11 cellular contexts compared by ENCODE assay signal in genomic region chr2:153433403-153433802, GRCh38. TPM values are rescaled to one million over a fixed set of nuclear protein-coding genes. Genes with fewer than 3 reads are reported as not detected.
"Had no signal": no experiment of that assay in that cellular context is flagged by ENCODE, and none has a peak within 500 bp of the region (broad histone marks: within the 10 kb centered on the region; RNA-seq: fewer than 3 reads in every experiment).

No MANE protein-coding gene starts in this region.

- H2AFZ ChIP-seq: GM23248 had no signal

- H3K9me3 ChIP-seq: HAP-1 had no signal

- H3K36me3 ChIP-seq: HAP-1 had no signal

- H3K9ac ChIP-seq: GM23248 had no signal

- H3K27ac ChIP-seq: GM23248, HL-60 had no signal

- ATAC-seq: HCT116 had no signal

- H3K4me3 ChIP-seq: GM23248, HAP-1 had no signal

- DNase-seq: GM23248, GOT3, H7, HFFc6, Kasumi-1, KG1 had no signal

- H3K4me1 ChIP-seq: HAP-1 had no signal

RNA-seq across cellular contexts. Expression of gene RPRM, which starts 45.2 kb away (rescaled TPM):
- total RNA-seq: GM23248, HFFc6, HT1080 had no signal
- polyA plus RNA-seq: GM23248, IgD-negative memory B cell had no signal
